In the genomic region with DNA sequence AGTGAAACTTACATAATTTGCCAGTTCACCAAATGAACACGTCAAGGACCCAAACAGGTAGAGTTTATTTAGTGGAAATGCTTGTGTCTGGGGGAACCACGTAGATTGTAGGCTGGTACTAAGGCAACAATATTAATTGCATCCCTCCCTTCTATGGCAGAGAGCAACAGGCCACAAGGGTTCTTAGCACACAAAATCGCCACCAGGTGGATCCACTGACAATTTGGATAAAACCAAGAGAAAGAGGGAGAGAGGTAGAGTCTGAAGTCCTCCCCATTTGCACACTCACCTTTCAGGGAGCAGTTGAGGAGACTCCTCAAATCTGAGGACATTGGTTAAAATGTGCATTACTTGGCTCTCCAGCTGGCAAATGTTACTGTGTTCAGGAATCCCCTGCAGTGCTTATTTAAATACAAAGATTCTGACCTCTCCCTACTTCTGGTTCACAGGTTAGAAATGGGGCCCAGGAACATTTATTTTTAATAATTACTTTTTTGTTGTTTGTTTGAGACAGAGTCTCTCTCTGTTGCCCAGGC, we compare ENCODE assay signal across 10 cellular contexts.
DNase-seq lines count a peak whose midpoint lies in the region; ATAC-seq, FAIRE-seq and TF ChIP-seq lines count a peak whose summit lies in the region.
"Had no signal": no experiment of that assay in that cellular context is flagged by ENCODE, and none has a peak within 500 bp of the region (broad histone marks: within the 10 kb centered on the region; RNA-seq: fewer than 3 reads in every experiment).

No MANE protein-coding gene starts in this region.

- no peak overlapping the region for H2AFZ ChIP-seq in astrocyte (ENCODE audit: low read depth, low read length)

- no peak overlapping the region for H3K4me3 ChIP-seq in astrocyte (ENCODE audit: insufficient read depth, low read depth, low read length)

- no peak overlapping the region for H3K27ac Mint-ChIP-seq in astrocyte (ENCODE audit: unreplicated experiment)
- no peak overlapping the region for H3K27ac Mint-ChIP-seq in naive thymus-derived CD8-positive, alpha-beta T cell
- H3K27ac Mint-ChIP-seq: activated T-cell treated with anti-CD3 and anti-CD28 coated beads, Interleukin-2, amount 50 U/mL, for 72 hours; stimulated activated naive CD8-positive, alpha-beta T cell treated with anti-CD3 and anti-CD28 coated beads, Interleukin-15, amount 100 ng/mL, for 72 hours had no signal

- H4K20me1 ChIP-seq in astrocyte (ENCODE audit: insufficient read depth, low read length): no peaks in the 10 kb centered on the region

- no peaks in the 10 kb centered on the region for H3K9me3 Mint-ChIP-seq in astrocyte (ENCODE audit: unreplicated experiment)
- H3K9me3 Mint-ChIP-seq in naive thymus-derived CD8-positive, alpha-beta T cell: peaks cover 0 to 12% (median 0%) of the 10 kb centered on the region in 9 donors
- H3K9me3 Mint-ChIP-seq: activated T-cell treated with anti-CD3 and anti-CD28 coated beads, Interleukin-2, amount 50 U/mL, for 72 hours; stimulated activated naive CD8-positive, alpha-beta T cell treated with anti-CD3 and anti-CD28 coated beads, Interleukin-15, amount 100 ng/mL, for 72 hours had no signal

- H3K4me3 Mint-ChIP-seq in astrocyte (ENCODE audit: unreplicated experiment): no peak overlapping the region
- no peak overlapping the region for H3K4me3 Mint-ChIP-seq in naive thymus-derived CD8-positive, alpha-beta T cell
- H3K4me3 Mint-ChIP-seq: activated T-cell treated with anti-CD3 and anti-CD28 coated beads, Interleukin-2, amount 50 U/mL, for 72 hours; stimulated activated naive CD8-positive, alpha-beta T cell treated with anti-CD3 and anti-CD28 coated beads, Interleukin-15, amount 100 ng/mL, for 72 hours had no signal

- no peaks in the 10 kb centered on the region for H3K79me2 ChIP-seq in astrocyte (ENCODE audit: insufficient read depth, low read length)

- DNase-seq in EH (ENCODE audit: low read depth): peak; percentile 20
- peak; percentile 1 for DNase-seq in HT-29 (ENCODE audit: low spot score)
- no peak for DNase-seq in astrocyte (ENCODE audit: low read depth)
- no peak for DNase-seq in left lobe of liver (ENCODE audit: low spot score)
- no peak for DNase-seq in activated CD4-positive, alpha-beta T cell treated with anti-CD3 and anti-CD28 coated beads, Interleukin-2, amount 50 U/mL, for 1 hour
- no peak for DNase-seq in SK-N-DZ (ENCODE audit: low spot score)
- DNase-seq in naive thymus-derived CD8-positive, alpha-beta T cell: no peak
- DNase-seq: activated T-cell treated with anti-CD3 and anti-CD28 coated beads, Interleukin-2, amount 50 U/mL, for 72 hours; hypothalamus; stimulated activated naive CD8-positive, alpha-beta T cell treated with anti-CD3 and anti-CD28 coated beads, Interleukin-15, amount 100 ng/mL, for 72 hours had no signal

- no peak overlapping the region for H3K9ac ChIP-seq in astrocyte (ENCODE audit: low read length)

- no peaks in the 10 kb centered on the region for H3K4me1 ChIP-seq in astrocyte (ENCODE audit: insufficient read depth, low read length)

- no peak overlapping the region for H3K4me2 ChIP-seq in astrocyte (ENCODE audit: low read length)

- H3K27me3 Mint-ChIP-seq in astrocyte (ENCODE audit: low read depth, unreplicated experiment): peaks cover 9% of the 10 kb centered on the region
- peaks cover 5 to 29% (median 17%) of the 10 kb centered on the region in 5 donors for H3K27me3 Mint-ChIP-seq in naive thymus-derived CD8-positive, alpha-beta T cell

- peaks cover 3% of the 10 kb centered on the region for H3K4me1 Mint-ChIP-seq in astrocyte (ENCODE audit: low read depth, unreplicated experiment)
- H3K4me1 Mint-ChIP-seq in naive thymus-derived CD8-positive, alpha-beta T cell: no peaks in the 10 kb centered on the region
- H3K4me1 Mint-ChIP-seq: stimulated activated naive CD8-positive, alpha-beta T cell treated with anti-CD3 and anti-CD28 coated beads, Interleukin-15, amount 100 ng/mL, for 72 hours had no signal

- no peak for FAIRE-seq in astrocyte (lab: Jason Lieb, UNC)

- ATAC-seq in left lobe of liver: peak; percentile 50
- ATAC-seq in naive thymus-derived CD8-positive, alpha-beta T cell: no peak
- ATAC-seq: activated T-cell treated with anti-CD3 and anti-CD28 coated beads, Interleukin-2, amount 50 U/mL, for 72 hours; stimulated activated naive CD8-positive, alpha-beta T cell treated with anti-CD3 and anti-CD28 coated beads, Interleukin-15, amount 100 ng/mL, for 72 hours had no signal

- H3K9me3 ChIP-seq in astrocyte (ENCODE audit: insufficient read depth, low read depth, low read length): no peaks in the 10 kb centered on the region

- no peaks in the 10 kb centered on the region for H3K27me3 ChIP-seq in astrocyte (ENCODE audit: insufficient read depth, low read length)

- no peak overlapping the region for H3K27ac ChIP-seq in astrocyte (ENCODE audit: low read depth, low read length)

- no peaks in the 10 kb centered on the region for H3K36me3 ChIP-seq in astrocyte (ENCODE audit: insufficient read depth, low read length)

- peak; percentile 15 for TF ChIP-seq CTCF in astrocyte (IDR thresholded peaks at IDR 0.05; ENCODE audit: insufficient read depth, low read depth, low read length)

- no peaks in the 10 kb centered on the region for H3K36me3 Mint-ChIP-seq in astrocyte (ENCODE audit: low read depth, unreplicated experiment)
- peaks cover 0 to 8% (median 0%) of the 10 kb centered on the region in 3 donors for H3K36me3 Mint-ChIP-seq in naive thymus-derived CD8-positive, alpha-beta T cell

- POLR2A ChIA-PET in naive thymus-derived CD8-positive, alpha-beta T cell (lab: Charles Lee): no interaction called here

Comparison
In these comparisons a context has a peak if more than half of its experiments do, and no peak if none do; other contexts are left out.
1. DNase-seq: peak in EH (single experiment) and HT-29 (single experiment); none in astrocyte (single experiment), left lobe of liver (single experiment), activated CD4-positive, alpha-beta T cell treated with anti-CD3 and anti-CD28 coated beads, Interleukin-2, amount 50 U/mL, for 1 hour (single experiment), SK-N-DZ (single experiment) and naive thymus-derived CD8-positive, alpha-beta T cell (0 of 10).